In the genomic region with DNA sequence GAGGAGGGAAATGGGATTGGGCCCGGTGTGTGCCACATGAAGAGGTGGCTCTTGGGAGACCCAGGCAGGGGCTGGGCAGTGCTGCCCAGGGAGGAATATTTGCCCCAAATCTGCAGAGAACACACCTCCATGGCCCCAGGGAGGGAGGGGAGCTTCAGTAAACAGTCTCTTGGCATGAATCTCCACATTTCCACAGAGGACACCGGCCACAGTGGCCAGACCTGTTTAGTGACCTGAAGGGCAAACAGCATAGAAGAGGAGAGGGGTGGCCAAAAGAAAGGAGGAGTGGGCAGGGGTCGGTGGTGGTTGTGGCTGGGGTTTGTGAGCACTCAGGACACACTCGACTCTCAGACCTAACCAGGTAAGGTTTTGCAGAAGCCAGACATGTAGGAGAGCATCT, we compare ENCODE assay signal across 8 cellular contexts. TPM values are rescaled to one million over a fixed set of nuclear protein-coding genes. Genes with fewer than 3 reads are reported as not detected.
DNase-seq lines count a peak whose midpoint lies in the region; ATAC-seq and TF ChIP-seq lines count a peak whose summit lies in the region.

No MANE protein-coding gene starts in this region.

- H3K27ac Mint-ChIP-seq in CD4-positive, alpha-beta memory T cell = peak overlapping the region in 6 of 7 donors; percentile 18 to 93 (median 48)

- no peaks in the 10 kb centered on the region for H4K20me1 ChIP-seq in PC-9 (ENCODE audit: insufficient read depth)
- H4K20me1 ChIP-seq in osteoblast (ENCODE audit: insufficient read depth, low read length) = no peaks in the 10 kb centered on the region

- peak overlapping the region; percentile 46 to 78 (median 62) for H3K4me3 Mint-ChIP-seq in CD4-positive, alpha-beta memory T cell

- H3F3A ChIP-seq in PC-9 (ENCODE audit: insufficient read depth, low read depth) = peaks cover 64% of the 10 kb centered on the region

- H3K27me3 ChIP-seq in CD4-positive, alpha-beta memory T cell (ENCODE audit: insufficient read depth, low read length) = no peaks in the 10 kb centered on the region
- no peaks in the 10 kb centered on the region for H3K27me3 ChIP-seq in PC-9 (ENCODE audit: insufficient read depth, low read depth)
- no peaks in the 10 kb centered on the region for H3K27me3 ChIP-seq in duodenal mucosa (ENCODE audit: control insufficient read depth in 1 of 2, insufficient read depth in 2 of 2, low read length in 2 of 2)
- no peaks in the 10 kb centered on the region for H3K27me3 ChIP-seq in osteoblast (ENCODE audit: insufficient read depth, low read length)

- intact Hi-C loops in CD4-positive, alpha-beta memory T cell (cut with micrococcal nuclease) = no loop called here
- intact Hi-C loops in PC-9 (cut with micrococcal nuclease; ENCODE audit: unreplicated experiment) = loop anchor here (1.0 to 5.0 kb wide), 6 partner anchors 18 to 108 kb away; a partner anchor contains a TSS

- POLR2A ChIA-PET in CD4-positive, alpha-beta memory T cell (lab: Charles Lee; ENCODE audit: partially characterized antibody) = interaction anchor here (1.0 kb wide), 1 partner anchor 17 kb away, joined by 3 read pairs; no protein-coding TSS in a partner anchor
- POLR2A ChIA-PET in PC-9 (lab: Charles Lee; ENCODE audit: unreplicated experiment) = interaction anchor here (0.5 to 1.3 kb wide), 7 partner anchors 9 to 199 kb away, joined by 3 to 25 read pairs (median 4); a partner anchor contains a TSS

- DNase-seq in CD4-positive, alpha-beta memory T cell = no peak
- DNase-seq in PC-9 (peak; percentile 73 to 81), osteoblast (ENCODE audit: insufficient read length, low spot score, missing footprints) (no peak), GDM1 (lab: John Stamatoyannopoulos, UW) (no peak)
- no peak for DNase-seq in stimulated activated naive CD4-positive, alpha-beta T cell treated with Interleukin-2 at 50 U/mL for 16 hours (lab: John Stamatoyannopoulos, UW)

- TSS peak; percentile 90 for BruUV-seq in PC-9 (replicated peaks; lab: Mats Ljungman, UMichigan)

- peaks cover 18% of the 10 kb centered on the region for H3K4me1 ChIP-seq in CD4-positive, alpha-beta memory T cell (ENCODE audit: insufficient read depth, low read length)
- H3K4me1 ChIP-seq in PC-9 (replicated peaks; ENCODE audit: insufficient read depth) (peaks cover 80% of the 10 kb centered on the region), duodenal mucosa (ENCODE audit: control insufficient read depth in 1 of 2, insufficient read depth in 2 of 2, low read length in 2 of 2) (peaks cover 44 to 51% of the 10 kb centered on the region in 2 donors), osteoblast (ENCODE audit: insufficient read depth, low read length) (peaks cover 31% of the 10 kb centered on the region)

- H3K9ac ChIP-seq in duodenal mucosa (ENCODE audit: low read depth in 1 of 2, low read length in 2 of 2) = peak overlapping the region; percentile 60

- no peaks in the 10 kb centered on the region for H3K9me2 ChIP-seq in PC-9 (ENCODE audit: insufficient read depth)

- ATAC-seq in GM19463 (IDR thresholded peaks at IDR 0.05; ENCODE audit: unreplicated experiment) = no peak
- no peak for ATAC-seq in HG02763 (IDR thresholded peaks at IDR 0.05; ENCODE audit: unreplicated experiment)

- no peaks in the 10 kb centered on the region for H3K36me3 ChIP-seq in CD4-positive, alpha-beta memory T cell (ENCODE audit: insufficient read depth, low read length)
- no peaks in the 10 kb centered on the region for H3K36me3 ChIP-seq in PC-9 (ENCODE audit: low read depth)
- H3K36me3 ChIP-seq in duodenal mucosa (ENCODE audit: control insufficient read depth in 1 of 2, insufficient read depth in 2 of 2, low read length in 2 of 2) = no peaks in the 10 kb centered on the region
- no peaks in the 10 kb centered on the region for H3K36me3 ChIP-seq in osteoblast (ENCODE audit: insufficient read depth, low read length)

- H3K27ac ChIP-seq in CD4-positive, alpha-beta memory T cell (ENCODE audit: low read depth, low read length) = no peak overlapping the region
- H3K27ac ChIP-seq in PC-9 (peak overlapping the region; percentile 99), duodenal mucosa (ENCODE audit: low read depth, low read length) (peak overlapping the region; percentile 81), osteoblast (ENCODE audit: low read depth, low read length) (peak overlapping the region; percentile 93)

- H3K9me3 ChIP-seq in CD4-positive, alpha-beta memory T cell (ENCODE audit: control insufficient read depth in 1 of 2, low read length in 2 of 2) = no peaks in the 10 kb centered on the region
- H3K9me3 ChIP-seq in PC-9 (ENCODE audit: insufficient read depth, low read depth) = no peaks in the 10 kb centered on the region
- no peaks in the 10 kb centered on the region for H3K9me3 ChIP-seq in duodenal mucosa (ENCODE audit: control insufficient read depth in 1 of 2, low read length in 2 of 2)
- H3K9me3 ChIP-seq in osteoblast (ENCODE audit: low read depth, low read length) = no peaks in the 10 kb centered on the region

- H2AFZ ChIP-seq in PC-9 (no peak overlapping the region), osteoblast (ENCODE audit: low read length) (peak overlapping the region; percentile 2)

- peak overlapping the region in 1 of 2 donors; percentile 14 for H3K4me3 ChIP-seq in CD4-positive, alpha-beta memory T cell (ENCODE audit: low read length in 2 of 2)
- H3K4me3 ChIP-seq in PC-9 (peak overlapping the region; percentile 48; the same call in 1 of the 2 replicates), duodenal mucosa (ENCODE audit: low read depth in 1 of 2, low read length in 2 of 2) (peak overlapping the region; percentile 18 to 45), osteoblast (ENCODE audit: insufficient read depth, low read length) (no peak overlapping the region)

- H3K9me3 Mint-ChIP-seq in CD4-positive, alpha-beta memory T cell = no peaks in the 10 kb centered on the region

- H3K36me3 Mint-ChIP-seq in CD4-positive, alpha-beta memory T cell = no peaks in the 10 kb centered on the region

- H3K4me2 ChIP-seq in PC-9 = peak overlapping the region; percentile 85
- H3K4me2 ChIP-seq in osteoblast (ENCODE audit: insufficient read depth, low read length) = peak overlapping the region; percentile 41

- H3K4me1 Mint-ChIP-seq in CD4-positive, alpha-beta memory T cell = peaks cover 15 to 27% (median 18%) of the 10 kb centered on the region in 4 donors

- H3K27me3 Mint-ChIP-seq in CD4-positive, alpha-beta memory T cell = peaks cover 0 to 1% of the 10 kb centered on the region in 2 donors

- H3K79me2 ChIP-seq in PC-9 (ENCODE audit: low read depth) (no peaks in the 10 kb centered on the region), osteoblast (ENCODE audit: insufficient read depth, low read length) (no peaks in the 10 kb centered on the region)

- TF ChIP-seq CTCF in PC-9 (conservative IDR thresholded peaks at IDR 0.05) (no peak), osteoblast (IDR thresholded peaks at IDR 0.05; ENCODE audit: extremely low read depth, low read depth, low read length) (no peak)

- CTCF ChIA-PET in CD4-positive, alpha-beta memory T cell (lab: Charles Lee; ENCODE audit: partially characterized antibody) = interaction anchor here (1.9 kb wide), 1 partner anchor 85 kb away, joined by 7 read pairs; no protein-coding TSS in a partner anchor
- CTCF ChIA-PET in PC-9 (lab: Charles Lee) = no interaction called here

RNA-seq across cellular contexts. Expression of a gene that starts 54.0 kb away (rescaled TPM):
- 10 to 100 TPM; 39.0 to 41.3 TPM for total RNA-seq in CD4-positive, alpha-beta memory T cell
- polyA plus RNA-seq in CD4-positive, alpha-beta memory T cell = 1 to 10 TPM; 1.3 to 5.2 TPM
- total RNA-seq in PC-9 (2021) (11.7 and 16.5 TPM in 2 replicates), osteoblast (6.8 and 10.9 TPM in 2 replicates)

Comparison
In these comparisons a context has a peak if more than half of its experiments do, and no peak if none do; other contexts are left out.
1. DNase-seq: peak in PC-9 (2 of 2); none in CD4-positive, alpha-beta memory T cell (0 of 5), osteoblast (single experiment), stimulated activated naive CD4-positive, alpha-beta T cell treated with Interleukin-2 at 50 U/mL for 16 hours (single experiment) and GDM1 (single experiment).